Comparison of ENCODE assay signal across 29 cellular contexts in the genomic region with DNA sequence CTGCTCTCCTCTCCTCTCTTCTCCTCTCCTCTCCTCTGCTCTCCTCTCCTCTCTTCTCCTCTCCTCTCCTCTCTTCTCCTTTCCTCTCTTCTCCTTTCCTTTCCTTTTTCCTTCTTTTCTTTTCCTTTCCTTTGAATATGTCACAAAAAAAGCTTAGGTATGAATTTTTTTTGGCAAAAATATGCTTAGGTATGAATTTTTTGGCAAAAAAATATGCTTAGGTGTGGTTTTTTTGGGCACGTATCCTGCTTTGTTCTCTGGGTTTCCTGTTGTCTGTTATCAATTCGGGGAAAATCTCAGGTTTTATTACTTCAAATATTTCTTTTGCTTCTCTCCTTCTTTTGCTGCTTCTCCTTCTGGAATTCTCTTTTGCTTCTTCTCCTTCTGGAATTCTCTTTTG.
"Had no signal": no experiment of that assay in that cellular context is flagged by ENCODE, and none has a peak within 500 bp of the region (broad histone marks: within the 10 kb centered on the region; RNA-seq: fewer than 3 reads in every experiment).

No MANE protein-coding gene starts in this region.

- H3K4me3 ChIP-seq: coronary artery, esophagus muscularis mucosa, heart right ventricle, left lung, ovary, psoas muscle, skin epidermis, spleen, testis, tibial artery had no signal

- H3K36me3 Mint-ChIP-seq: naive thymus-derived CD8-positive, alpha-beta T cell; stimulated activated memory B cell treated with anti-CD40 and anti-IgM and Interleukin-4, amounts not matched to agents 10 μg/mL and 1 μg/mL and 100 μg/mL, for 72 hours; type B pancreatic cell had no signal

- ATAC-seq: foreskin keratinocyte; heart right ventricle; left cardiac atrium; left lung; naive thymus-derived CD8-positive, alpha-beta T cell; psoas muscle; right cardiac atrium; stimulated activated memory B cell treated with anti-CD40 and anti-IgM and Interleukin-4, amounts not matched to agents 10 μg/mL and 1 μg/mL and 100 μg/mL, for 72 hours; stimulated activated naive CD8-positive, alpha-beta T cell treated with anti-CD3 and anti-CD28 coated beads, Interleukin-15, Interleukin-2, amounts not matched to agents 100 U/mL and 50 U/mL, for 24 hours had no signal

- H3K27ac Mint-ChIP-seq: stimulated activated memory B cell treated with anti-CD40 and anti-IgM and Interleukin-4, amounts not matched to agents 10 μg/mL and 1 μg/mL and 100 μg/mL, for 72 hours; type B pancreatic cell had no signal

- DNase-seq: dermis blood vessel endothelial cell; effector memory CD4-positive, alpha-beta T cell; foreskin keratinocyte; glutamatergic neuron; heart right ventricle; hippocampal formation; left cardiac atrium; left lung; mesendoderm; midbrain; occipital lobe; ovary; posterior cingulate gyrus; psoas muscle; right cardiac atrium; spleen; stimulated activated CD4-positive, alpha-beta T cell treated with anti-CD3 and anti-CD28 coated beads, Interleukin-4, amount 100 ng/mL, for 4 hours; stimulated activated naive CD8-positive, alpha-beta T cell treated with anti-CD3 and anti-CD28 coated beads, Interleukin-15, Interleukin-2, amounts not matched to agents 100 U/mL and 50 U/mL, for 24 hours; substantia nigra; testis; tibial artery had no signal

- H3K4me1 ChIP-seq: esophagus muscularis mucosa, left lung, psoas muscle, spleen, tibial artery had no signal

- H3K4me3 Mint-ChIP-seq: stimulated activated memory B cell treated with anti-CD40 and anti-IgM and Interleukin-4, amounts not matched to agents 10 μg/mL and 1 μg/mL and 100 μg/mL, for 72 hours; type B pancreatic cell had no signal

- H3K9me3 Mint-ChIP-seq: naive thymus-derived CD8-positive, alpha-beta T cell; stimulated activated memory B cell treated with anti-CD40 and anti-IgM and Interleukin-4, amounts not matched to agents 10 μg/mL and 1 μg/mL and 100 μg/mL, for 72 hours; type B pancreatic cell had no signal

- H3K27ac ChIP-seq: coronary artery, esophagus muscularis mucosa, foreskin keratinocyte, heart right ventricle, left lung, ovary, psoas muscle, skin epidermis, spleen, testis, tibial artery had no signal

- FAIRE-seq: endothelial cell of umbilical vein, islet of Langerhans had no signal

- H3K27me3 ChIP-seq: ovary, testis had no signal

- H3K36me3 ChIP-seq: esophagus muscularis mucosa, heart right ventricle, left lung, ovary, spleen, tibial artery had no signal

- H3K9me3 ChIP-seq: esophagus muscularis mucosa, left lung, ovary, psoas muscle, spleen, testis, tibial artery had no signal
